In genomic region chr1:72282690-72283203, GRCh38 we compare ENCODE assay signal across 9 cellular contexts. TPM values are rescaled to one million over a fixed set of nuclear protein-coding genes. Genes with fewer than 3 reads are reported as not detected.
A peak's percentile ranks its signal among the peaks of the same experiment; 100 is the strongest.
DNase-seq lines count a peak whose midpoint lies in the region; ATAC-seq and TF ChIP-seq lines count a peak whose summit lies in the region.
"Had no signal": no experiment of that assay in that cellular context is flagged by ENCODE, and none has a peak within 500 bp of the region (broad histone marks: within the 10 kb centered on the region; RNA-seq: fewer than 3 reads in every experiment).

No MANE protein-coding gene starts in this region.

- no peaks in the 10 kb centered on the region for H3K36me3 Mint-ChIP-seq in CD4-positive, alpha-beta T cell (ENCODE audit: low read depth)
- H3K36me3 Mint-ChIP-seq in stimulated activated naive B cell treated with anti-CD40 and anti-IgM and Interleukin-4, amounts not matched to agents 10 μg/mL and 1 μg/mL and 100 μg/mL, for 72 hours, result no peaks in the 10 kb centered on the region

- 0 to 1% methylated on average over 31 to 41 of the region's 41 CpGs for WGBS in esophagus, 2 donors

- H3K36me3 ChIP-seq in esophagus (ENCODE audit: control insufficient read depth in 2 of 2, insufficient read depth in 2 of 2, low read length in 1 of 2), result no peaks in the 10 kb centered on the region

- H3K27me3 ChIP-seq in CD4-positive, alpha-beta T cell (ENCODE audit: control insufficient read depth, insufficient read depth, low read length), result peaks cover 14% of the 10 kb centered on the region
- H3K27me3 ChIP-seq in esophagus (ENCODE audit: control insufficient read depth in 1 of 2, insufficient read depth in 2 of 2, low read length in 2 of 2), result no peaks in the 10 kb centered on the region

- H3K27ac Mint-ChIP-seq in CD4-positive, alpha-beta T cell, result no peak overlapping the region
- H3K27ac Mint-ChIP-seq in stimulated activated naive B cell treated with anti-CD40 and anti-IgM and Interleukin-4, amounts not matched to agents 10 μg/mL and 1 μg/mL and 100 μg/mL, for 72 hours, result no peak overlapping the region

- no peak overlapping the region for H3K27ac ChIP-seq in CD4-positive, alpha-beta T cell (ENCODE audit: low read depth, low read length)
- peak overlapping the region; percentile 80 to 91 for H3K27ac ChIP-seq in esophagus (ENCODE audit: low read depth in 2 of 2, low read length in 1 of 2)

- ATAC-seq in CD4-positive, alpha-beta T cell (ENCODE audit: poor library complexity), result peak; percentile 70
- peak; percentile 67 for ATAC-seq in GM19455 (IDR thresholded peaks at IDR 0.05; ENCODE audit: unreplicated experiment)
- peak; percentile 78 for ATAC-seq in HG03520 (IDR thresholded peaks at IDR 0.05; ENCODE audit: unreplicated experiment)
- ATAC-seq in stimulated activated naive B cell treated with anti-CD40 and anti-IgM and Interleukin-4, amounts not matched to agents 10 μg/mL and 1 μg/mL and 100 μg/mL, for 72 hours (replicated peaks), result peak; percentile 72 to 81

- intact Hi-C loops in CD4-positive, alpha-beta T cell (cut with DNase I, micrococcal nuclease), result loop anchor here in 1 of 2 experiments (5.0 kb wide), 1 partner anchor 80 kb away; no protein-coding TSS in a partner anchor

- H3K27me3 Mint-ChIP-seq in CD4-positive, alpha-beta T cell, result peaks cover 21% of the 10 kb centered on the region
- H3K27me3 Mint-ChIP-seq in stimulated activated naive B cell treated with anti-CD40 and anti-IgM and Interleukin-4, amounts not matched to agents 10 μg/mL and 1 μg/mL and 100 μg/mL, for 72 hours, result peaks cover 17% of the 10 kb centered on the region in 2 donors

- DNase-seq in CD4-positive, alpha-beta T cell, result peak in 6 of 10 experiments; percentile 12 to 59 (median 42)
- peak; percentile 77 for DNase-seq in NCI-H526 treated with DMSO at 0.1 percent for 48 hours (lab: John Stamatoyannopoulos, UW)
- peak; percentile 82 for DNase-seq in activated CD8-positive, alpha-beta memory T cell treated with anti-CD3 and anti-CD28 coated beads, Interleukin-2, amount 50 U/mL, for 48 hours
- DNase-seq in middle frontal gyrus (ENCODE audit: extremely low spot score, low spot score), result peak; percentile 85
- peak; percentile 67 for DNase-seq in stimulated activated naive B cell treated with anti-CD40 and anti-IgM and Interleukin-4, amounts not matched to agents 10 μg/mL and 1 μg/mL and 100 μg/mL, for 72 hours

- POLR2A ChIA-PET in CD4-positive, alpha-beta T cell (lab: Charles Lee), result no interaction called here

- TF ChIP-seq CTCF in CD4-positive, alpha-beta T cell (IDR thresholded peaks at IDR 0.05), result no peak

- CTCF ChIA-PET in CD4-positive, alpha-beta T cell (lab: Charles Lee), result no interaction called here

- H3K4me1 ChIP-seq in esophagus (ENCODE audit: control insufficient read depth in 2 of 2, insufficient read depth in 2 of 2, low read length in 1 of 2), result no peaks in the 10 kb centered on the region

- no peak overlapping the region for H3K4me3 Mint-ChIP-seq in CD4-positive, alpha-beta T cell
- no peak overlapping the region for H3K4me3 Mint-ChIP-seq in stimulated activated naive B cell treated with anti-CD40 and anti-IgM and Interleukin-4, amounts not matched to agents 10 μg/mL and 1 μg/mL and 100 μg/mL, for 72 hours

- H3K9me3 Mint-ChIP-seq in CD4-positive, alpha-beta T cell, result no peaks in the 10 kb centered on the region
- H3K9me3 Mint-ChIP-seq in stimulated activated naive B cell treated with anti-CD40 and anti-IgM and Interleukin-4, amounts not matched to agents 10 μg/mL and 1 μg/mL and 100 μg/mL, for 72 hours, result peaks cover 0 to 1% of the 10 kb centered on the region in 2 donors

- peak overlapping the region; percentile 46 to 76 for H3K4me3 ChIP-seq in esophagus (ENCODE audit: low read depth in 1 of 2, low read length in 2 of 2)

- peaks cover 16% of the 10 kb centered on the region for H3K4me1 Mint-ChIP-seq in CD4-positive, alpha-beta T cell (ENCODE audit: low read depth)
- peaks cover 16 to 24% of the 10 kb centered on the region in 2 donors for H3K4me1 Mint-ChIP-seq in stimulated activated naive B cell treated with anti-CD40 and anti-IgM and Interleukin-4, amounts not matched to agents 10 μg/mL and 1 μg/mL and 100 μg/mL, for 72 hours

- H3K9me3 ChIP-seq in CD4-positive, alpha-beta T cell (ENCODE audit: control insufficient read depth, low read length), result no peaks in the 10 kb centered on the region
- no peaks in the 10 kb centered on the region for H3K9me3 ChIP-seq in esophagus (ENCODE audit: control insufficient read depth in 2 of 2, insufficient read depth in 1 of 2, low read depth in 1 of 2, low read length in 1 of 2)

RNA-seq across cellular contexts. Expression of gene NEGR1, which starts 0.4 kb away (rescaled TPM):
- total RNA-seq in CD4-positive, alpha-beta T cell, result under 1 TPM; 0.03 TPM
- polyA plus RNA-seq in esophagus, result 1 to 10 TPM in 1 of 2 donors, under 1 TPM in 1; 0.59 to 1.4 TPM
- total RNA-seq: T-helper 2 cell treated with Interferon-gamma antibody and Interleukin-4, amounts not matched to agents 100 ng/mL and 5 ng/mL, for 36 hours had no signal
